In the genomic region with DNA sequence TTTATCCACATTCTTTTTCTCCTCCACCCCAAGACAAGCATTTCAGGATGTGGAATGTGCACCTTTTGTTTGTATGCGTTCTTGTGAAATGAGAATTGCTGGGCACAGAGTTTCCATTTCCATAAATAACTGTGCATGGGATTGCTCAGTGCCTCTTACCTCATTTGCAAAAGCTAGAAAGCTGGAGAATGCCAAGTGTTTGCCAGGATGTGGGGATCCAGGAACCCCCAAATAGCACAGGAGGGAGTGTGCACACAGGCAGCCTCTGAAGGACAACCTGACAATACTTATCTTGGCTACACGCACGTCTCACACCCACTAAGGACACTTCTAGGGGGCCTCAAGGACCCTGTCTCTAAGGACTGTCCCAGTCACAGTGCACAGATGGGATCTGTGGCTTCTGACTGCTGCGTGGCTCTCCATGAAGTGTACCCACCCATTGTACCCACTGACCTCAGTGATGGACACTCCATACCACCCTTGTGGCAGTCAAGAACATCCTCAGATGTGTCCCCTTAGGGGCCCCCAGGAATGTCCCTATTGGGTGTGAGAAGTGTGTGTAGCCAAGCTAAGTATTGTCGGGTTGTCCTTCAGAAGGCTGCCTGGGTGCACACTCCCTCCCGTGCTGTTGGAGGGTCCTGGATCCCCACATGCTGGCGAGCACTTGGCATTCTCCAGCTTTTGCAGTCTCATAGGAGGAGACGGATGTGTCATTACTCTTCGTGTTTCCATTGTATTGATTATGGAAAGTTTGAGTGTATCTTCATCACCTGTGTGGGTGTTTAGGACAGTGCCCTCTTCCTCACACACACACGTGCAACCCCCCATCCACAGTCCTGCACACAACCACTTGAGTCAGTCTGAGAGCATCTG, we compare ENCODE assay signal across 15 cellular contexts. TPM values are rescaled to one million over a fixed set of nuclear protein-coding genes. Genes with fewer than 3 reads are reported as not detected.
"Had no signal": no experiment of that assay in that cellular context is flagged by ENCODE, and none has a peak within 500 bp of the region (broad histone marks: within the 10 kb centered on the region; RNA-seq: fewer than 3 reads in every experiment).

No MANE protein-coding gene starts in this region.

- H3K4me1 ChIP-seq: esophagus muscularis mucosa, sigmoid colon, spleen had no signal

- H3K4me3 ChIP-seq: cardiac muscle cell, esophagus muscularis mucosa, left ventricle myocardium inferior, sigmoid colon, spleen had no signal

- DNase-seq: activated CD4-positive, alpha-beta T cell treated with anti-CD3 and anti-CD28 coated beads, Interleukin-2, amount 10 ng/mL, durations not matched to agents 24 days and 14 days; activated naive CD4-positive, alpha-beta T cell treated with Interleukin-2 at 50 U/mL for 16 hours; left ventricle myocardium inferior; mesendoderm; SIG-M5; sigmoid colon; spleen; T-helper 2 cell had no signal

- H3K27ac Mint-ChIP-seq: activated CD4-positive, alpha-beta T cell treated with anti-CD3 and anti-CD28 coated beads, Interleukin-2, amount 10 ng/mL, durations not matched to agents 24 days and 14 days; activated T-helper 17 cell treated with anti-CD3 and anti-CD28 coated beads, Interleukin-2, amount 50 U/mL, for 72 hours; natural killer cell treated with Interleukin-12 subunit alpha and Interleukin-12 subunit beta and Interleukin-15 and Interleukin-18, amount 100 ng/mL, for 72 hours; WTC11 had no signal

- H3K27me3 Mint-ChIP-seq: activated CD4-positive, alpha-beta T cell treated with anti-CD3 and anti-CD28 coated beads, Interleukin-2, amount 10 ng/mL, durations not matched to agents 24 days and 14 days had no signal

- H3K4me3 Mint-ChIP-seq: activated CD4-positive, alpha-beta T cell treated with anti-CD3 and anti-CD28 coated beads, Interleukin-2, amount 10 ng/mL, durations not matched to agents 24 days and 14 days; activated T-helper 17 cell treated with anti-CD3 and anti-CD28 coated beads, Interleukin-2, amount 50 U/mL, for 72 hours; natural killer cell treated with Interleukin-12 subunit alpha and Interleukin-12 subunit beta and Interleukin-15 and Interleukin-18, amount 100 ng/mL, for 72 hours; WTC11 had no signal

- H3K9me3 ChIP-seq: esophagus muscularis mucosa, left ventricle myocardium inferior, sigmoid colon, spleen had no signal

- H3K36me3 Mint-ChIP-seq: natural killer cell treated with Interleukin-12 subunit alpha and Interleukin-12 subunit beta and Interleukin-15 and Interleukin-18, amount 100 ng/mL, for 72 hours; WTC11 had no signal

- H3K9me3 Mint-ChIP-seq: activated CD4-positive, alpha-beta T cell treated with anti-CD3 and anti-CD28 coated beads, Interleukin-2, amount 10 ng/mL, durations not matched to agents 24 days and 14 days; activated T-helper 17 cell treated with anti-CD3 and anti-CD28 coated beads, Interleukin-2, amount 50 U/mL, for 72 hours; natural killer cell treated with Interleukin-12 subunit alpha and Interleukin-12 subunit beta and Interleukin-15 and Interleukin-18, amount 100 ng/mL, for 72 hours; WTC11 had no signal

- H3K27me3 ChIP-seq: cardiac muscle cell, sigmoid colon had no signal

- H3K4me1 Mint-ChIP-seq: activated CD4-positive, alpha-beta T cell treated with anti-CD3 and anti-CD28 coated beads, Interleukin-2, amount 10 ng/mL, durations not matched to agents 24 days and 14 days; activated T-helper 17 cell treated with anti-CD3 and anti-CD28 coated beads, Interleukin-2, amount 50 U/mL, for 72 hours had no signal

- H3K27ac ChIP-seq: cardiac muscle cell, esophagus muscularis mucosa, left ventricle myocardium inferior, sigmoid colon, spleen had no signal

- H3K36me3 ChIP-seq: cardiac muscle cell, esophagus muscularis mucosa, left ventricle myocardium inferior, sigmoid colon, spleen had no signal

- ATAC-seq: activated T-helper 17 cell treated with anti-CD3 and anti-CD28 coated beads, Interleukin-2, amount 50 U/mL, for 72 hours; natural killer cell treated with Interleukin-12 subunit alpha and Interleukin-12 subunit beta and Interleukin-15 and Interleukin-18, amount 100 ng/mL, for 72 hours; WTC11 had no signal

RNA-seq across cellular contexts. Expression of gene CAPN13, which starts 38.3 kb away (rescaled TPM):
- total RNA-seq: activated CD4-positive, alpha-beta T cell treated with anti-CD3 and anti-CD28 coated beads, Interleukin-2, amount 10 ng/mL, durations not matched to agents 24 days and 14 days; activated T-helper 17 cell treated with anti-CD3 and anti-CD28 coated beads, Interleukin-2, amount 50 U/mL, for 72 hours; cardiac muscle cell; esophagus muscularis mucosa; left ventricle myocardium inferior; natural killer cell treated with Interleukin-12 subunit alpha and Interleukin-12 subunit beta and Interleukin-15 and Interleukin-18, amount 100 ng/mL, for 72 hours; pulmonary artery endothelial cell; sigmoid colon had no signal
- polyA plus RNA-seq: cardiac muscle cell, keratinocyte had no signal
